ENCODE assay signal across 8 cellular contexts in genomic region chrX:97616883-97617510, GRCh38.
DNase-seq lines count a peak whose midpoint lies in the region; ATAC-seq and TF ChIP-seq lines count a peak whose summit lies in the region.

No MANE protein-coding gene starts in this region.

- peaks cover 8% of the 10 kb centered on the region for H3K9me3 Mint-ChIP-seq in type B pancreatic cell

- H3K4me3 ChIP-seq in BJ (ENCODE audit: low read depth, low read length) (no peak overlapping the region), brain microvascular endothelial cell (ENCODE audit: low read depth, low read length) (no peak overlapping the region)

- DNase-seq in BJ (ENCODE audit: low read depth) (peak; percentile 6), brain microvascular endothelial cell (peak; percentile 72), type B pancreatic cell (ENCODE audit: extremely low spot score, unreplicated experiment) (no peak), SKM-1 treated with dmso at 0.1 percent for 144 hours (lab: John Stamatoyannopoulos, UW; ENCODE audit: unreplicated experiment) (no peak), NCI-H524 (lab: John Stamatoyannopoulos, UW) (no peak), anterior cingulate cortex (lab: John Stamatoyannopoulos, UW) (no peak)

- peak overlapping the region; percentile 85 for H3K27ac Mint-ChIP-seq in type B pancreatic cell

- H3K27me3 Mint-ChIP-seq in type B pancreatic cell = no peaks in the 10 kb centered on the region

- peak overlapping the region; percentile 79 for H3K4me3 Mint-ChIP-seq in type B pancreatic cell

- CTCF ChIA-PET in BJ (lab: Yijun Ruan, JAX) = no interaction called here

- peaks cover 9% of the 10 kb centered on the region for H3K36me3 Mint-ChIP-seq in type B pancreatic cell

- peaks cover 4% of the 10 kb centered on the region for H3K4me1 Mint-ChIP-seq in type B pancreatic cell (ENCODE audit: unreplicated experiment)

- ATAC-seq in GM19397 (IDR thresholded peaks at IDR 0.05; ENCODE audit: unreplicated experiment) (peak; percentile 79), HG03378 (IDR thresholded peaks at IDR 0.05; ENCODE audit: unreplicated experiment) (peak; percentile 98)

- no peaks in the 10 kb centered on the region for H3K36me3 ChIP-seq in BJ (ENCODE audit: control insufficient read depth, insufficient read depth, low read length)
- H3K36me3 ChIP-seq in brain microvascular endothelial cell (replicated peaks) = no peaks in the 10 kb centered on the region

- no peak overlapping the region for H3K27ac ChIP-seq in brain microvascular endothelial cell

- TF ChIP-seq CTCF in BJ (IDR thresholded peaks at IDR 0.05; ENCODE audit: insufficient read depth, low read depth, low read length) (no peak), brain microvascular endothelial cell (IDR thresholded peaks at IDR 0.05; ENCODE audit: low read depth, low read length, missing control alignments) (no peak), type B pancreatic cell (conservative IDR thresholded peaks at IDR 0.05) (no peak)

- POLR2A ChIA-PET in BJ (lab: Charles Lee) = no interaction called here

- H3K27me3 ChIP-seq in BJ (ENCODE audit: control insufficient read depth, insufficient read depth, low read length) = no peaks in the 10 kb centered on the region
- no peaks in the 10 kb centered on the region for H3K27me3 ChIP-seq in brain microvascular endothelial cell (replicated peaks)

- in situ Hi-C loops in brain microvascular endothelial cell (cut with HindIII; ENCODE audit: low pct_ligation_motif_present, low sequenced_read_pairs) = no loop called here

Comparison
In these comparisons a context has a peak if more than half of its experiments do, and no peak if none do; other contexts are left out.
1. DNase-seq: peak in BJ (single experiment) and brain microvascular endothelial cell (single experiment); none in type B pancreatic cell (single experiment), SKM-1 treated with dmso at 0.1 percent for 144 hours (single experiment), NCI-H524 (0 of 2) and anterior cingulate cortex (0 of 58).